Comparison of ENCODE assay signal across 20 cellular contexts in the genomic region with DNA sequence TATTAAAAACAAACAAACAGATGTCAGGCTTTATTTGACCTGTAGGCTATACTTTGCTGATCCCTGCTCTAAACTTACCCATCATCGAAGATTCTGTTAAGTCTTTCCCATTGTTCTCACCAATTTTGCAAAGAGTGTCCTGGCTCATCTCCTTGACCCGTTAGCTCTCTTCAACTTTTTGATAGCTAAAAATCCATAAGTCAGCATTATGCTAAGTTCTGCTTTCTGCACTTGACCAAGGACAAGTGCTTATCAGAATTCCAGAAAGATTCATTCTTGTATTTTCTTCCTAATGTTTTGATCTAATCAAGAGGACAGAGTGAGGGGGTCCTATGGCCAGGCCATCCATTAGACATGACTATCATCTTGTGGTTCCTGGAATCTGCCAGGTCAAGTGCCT.
"Had no signal": no experiment of that assay in that cellular context is flagged by ENCODE, and none has a peak within 500 bp of the region (broad histone marks: within the 10 kb centered on the region; RNA-seq: fewer than 3 reads in every experiment).

No MANE protein-coding gene starts in this region.

- H3K4me2 ChIP-seq: SK-N-SH had no signal

- H3K9me2 ChIP-seq: SK-N-SH had no signal

- H3K9ac ChIP-seq: SK-N-SH had no signal

- H3K9me3 ChIP-seq: MG63, SK-N-SH had no signal

- H3K27ac ChIP-seq: RWPE1 had no signal

- H3K4me3 ChIP-seq: MG63 had no signal

- H3K27me3 ChIP-seq: MG63 had no signal

- DNase-seq: Karpas-422, KG1, MG63, NCI-H1092, NCI-H1105 treated with DMSO at 0.1 percent for 48 hours, NCI-H1417 treated with DMSO at 0.1 percent for 48 hours, NCI-H146, NCI-H1694 treated with DMSO at 0.1 percent for 48 hours, NCI-H1930, NCI-H2081, NCI-H2107, NCI-H2227 treated with DMSO at 0.1 percent for 48 hours, NCI-H524 treated with DMSO at 0.1 percent for 48 hours, NCI-H69, NCI-H774, SHP77, SK-N-SH, SW 1271 had no signal

- H3K36me3 ChIP-seq: MG63 had no signal

- ATAC-seq: Panc1 had no signal
